In the genomic region with DNA sequence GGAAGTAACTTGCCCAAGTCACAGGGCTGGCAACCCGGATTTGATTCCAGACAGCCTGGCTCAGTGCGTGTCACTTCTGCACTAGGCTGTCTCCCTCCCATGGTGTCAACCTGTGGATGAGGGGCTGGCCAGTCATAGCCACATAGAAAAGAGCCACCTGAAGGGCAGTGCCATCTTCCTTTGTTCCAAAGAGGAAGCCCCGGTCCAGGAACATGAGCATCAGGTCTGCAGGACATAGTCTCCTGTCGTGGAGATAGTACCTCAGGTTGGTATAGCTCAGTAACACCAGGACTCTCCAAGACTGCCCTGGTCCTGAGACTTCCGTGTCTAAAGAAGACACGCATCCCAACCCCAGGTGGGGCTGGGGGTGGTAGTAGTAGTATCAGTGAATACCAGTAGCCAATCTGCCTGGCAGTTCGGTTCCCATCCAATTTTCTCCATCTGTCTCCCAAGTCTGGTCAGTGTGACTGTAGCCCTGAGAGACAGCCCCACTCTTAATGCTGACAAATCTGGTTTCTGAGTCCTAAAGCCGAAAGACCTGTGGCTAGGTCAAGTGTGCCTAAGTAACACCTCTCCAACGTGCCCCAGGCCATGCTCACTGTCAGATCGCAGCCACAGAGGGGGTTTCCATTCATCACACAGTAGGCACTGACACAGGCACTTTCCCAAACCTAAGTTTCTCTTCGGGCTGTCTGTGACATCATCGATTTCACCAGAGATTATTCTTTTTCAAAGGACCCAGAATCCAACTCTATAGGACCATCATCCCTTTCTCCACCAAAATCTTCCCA, we compare ENCODE assay signal across 20 cellular contexts. TPM values are rescaled to one million over a fixed set of nuclear protein-coding genes. Genes with fewer than 3 reads are reported as not detected.
DNase-seq lines count a peak whose midpoint lies in the region; ATAC-seq and TF ChIP-seq lines count a peak whose summit lies in the region.
"Had no signal": no experiment of that assay in that cellular context is flagged by ENCODE, and none has a peak within 500 bp of the region (broad histone marks: within the 10 kb centered on the region; RNA-seq: fewer than 3 reads in every experiment).

No MANE protein-coding gene starts in this region.

- no peaks in the 10 kb centered on the region for H3K27me3 ChIP-seq in left lung
- H3K27me3 ChIP-seq: BE2C had no signal

- H3K27ac ChIP-seq in left lung: no peak overlapping the region

- no peaks in the 10 kb centered on the region for H3K27me3 Mint-ChIP-seq in progenitor cell of endocrine pancreas
- H3K27me3 Mint-ChIP-seq: CD4-positive, alpha-beta memory T cell had no signal

- TF ChIP-seq CTCF in GM13976 (IDR thresholded peaks at IDR 0.05; ENCODE audit: borderline replicate concordance, control extremely low read depth, extremely low read depth, insufficient read depth, missing control alignments): no peak
- TF ChIP-seq CTCF in progenitor cell of endocrine pancreas (IDR thresholded peaks at IDR 0.05; ENCODE audit: unreplicated experiment): no peak
- TF ChIP-seq CTCF in left lung (IDR thresholded peaks at IDR 0.05): no peak

- H3K4me3 ChIP-seq in left lung: no peak overlapping the region

- H3K4me1 Mint-ChIP-seq in progenitor cell of endocrine pancreas (ENCODE audit: low read depth): peaks cover 22% of the 10 kb centered on the region
- H3K4me1 Mint-ChIP-seq: CD4-positive, alpha-beta memory T cell had no signal

- in situ Hi-C loops in GM13976 (cut with MboI; ENCODE audit: low sequenced_read_pairs, unreplicated experiment): no loop called here

- H3K4me1 ChIP-seq in left lung: no peaks in the 10 kb centered on the region
- H3K4me1 ChIP-seq: BE2C had no signal

- H3K27ac Mint-ChIP-seq in progenitor cell of endocrine pancreas: peak overlapping the region; percentile 25
- H3K27ac Mint-ChIP-seq: CD4-positive, alpha-beta memory T cell had no signal

- H3K4me3 Mint-ChIP-seq in progenitor cell of endocrine pancreas (ENCODE audit: low read depth): no peak overlapping the region
- H3K4me3 Mint-ChIP-seq: CD4-positive, alpha-beta memory T cell had no signal

- peaks cover 2% of the 10 kb centered on the region for H3K36me3 Mint-ChIP-seq in progenitor cell of endocrine pancreas (ENCODE audit: insufficient read depth)
- H3K36me3 Mint-ChIP-seq: CD4-positive, alpha-beta memory T cell had no signal

- DNase-seq in GM13976 (ENCODE audit: low spot score) (peak; percentile 11), progenitor cell of endocrine pancreas (ENCODE audit: low spot score, unreplicated experiment) (no peak), NCI-H748 (lab: John Stamatoyannopoulos, UW; ENCODE audit: unreplicated experiment) (no peak), left lung (no peak)
- peak; percentile 38 for DNase-seq in activated CD8-positive, alpha-beta memory T cell treated with anti-CD3 and anti-CD28 coated beads, Interleukin-2, amount 50 U/mL, for 48 hours
- DNase-seq: BE2C; CD4-positive, alpha-beta memory T cell; DND-41; GDM1; GOT3; IMR-90; MV-4-11; NCI-H1436; NCI-H2029 treated with DMSO at 0.1 percent for 48 hours; NCI-H510A; OCI-M1; RPMI8226; SW 1271 had no signal

- no peaks in the 10 kb centered on the region for H3K9me3 ChIP-seq in left lung
- H3K9me3 ChIP-seq: BE2C had no signal

- intact Hi-C loops in left lung (cut with DNase I): no loop called here

- ATAC-seq in GM19025 (IDR thresholded peaks at IDR 0.05; ENCODE audit: low read depth, unreplicated experiment): peak; percentile 44
- no peak for ATAC-seq in HG02885 (IDR thresholded peaks at IDR 0.05; ENCODE audit: poor library complexity, unreplicated experiment)
- no peak for ATAC-seq in left lung

- H3K36me3 ChIP-seq in left lung: no peaks in the 10 kb centered on the region
- H3K36me3 ChIP-seq: BE2C had no signal

- H3K9me3 Mint-ChIP-seq in progenitor cell of endocrine pancreas (ENCODE audit: low read depth): no peaks in the 10 kb centered on the region
- H3K9me3 Mint-ChIP-seq: CD4-positive, alpha-beta memory T cell had no signal

RNA-seq across cellular contexts. Expression of gene C11orf58, which starts 33.1 kb away (rescaled TPM):
- total RNA-seq in progenitor cell of endocrine pancreas (162 and 166 TPM in 2 replicates), left lung (10 to 100 TPM; 87.9 to 89.0 TPM)

Comparison
In these comparisons a context has a peak if more than half of its experiments do, and no peak if none do; other contexts are left out.
1. DNase-seq: peak in GM13976 (single experiment) and activated CD8-positive, alpha-beta memory T cell treated with anti-CD3 and anti-CD28 coated beads, Interleukin-2, amount 50 U/mL, for 48 hours (single experiment); none in progenitor cell of endocrine pancreas (single experiment), NCI-H748 (single experiment) and left lung (0 of 2).